ENCODE assay signal across 8 cellular contexts in genomic region chr11:77126861-77127673, GRCh38. TPM values are rescaled to one million over a fixed set of nuclear protein-coding genes. Genes with fewer than 3 reads are reported as not detected.
DNase-seq lines count a peak whose midpoint lies in the region; ATAC-seq and TF ChIP-seq lines count a peak whose summit lies in the region.

No MANE protein-coding gene starts in this region.

- no peaks in the 10 kb centered on the region for H3K36me3 Mint-ChIP-seq in central memory CD8-positive, alpha-beta T cell (ENCODE audit: insufficient read depth)

- peaks cover 11% of the 10 kb centered on the region for H3K4me1 Mint-ChIP-seq in central memory CD8-positive, alpha-beta T cell

- peak; percentile 60 for ATAC-seq in central memory CD8-positive, alpha-beta T cell (replicated peaks; ENCODE audit: extremely low read depth, poor library complexity, severe bottlenecking)
- peak; percentile 68 for ATAC-seq in left colon
- ATAC-seq in GM19463 (IDR thresholded peaks at IDR 0.05; ENCODE audit: unreplicated experiment), result no peak

- H3K27me3 Mint-ChIP-seq in central memory CD8-positive, alpha-beta T cell, result no peaks in the 10 kb centered on the region

- no peak overlapping the region for H3K27ac Mint-ChIP-seq in central memory CD8-positive, alpha-beta T cell (ENCODE audit: low read depth)

- intact Hi-C loops in left colon (cut with DNase I, micrococcal nuclease), result loop anchor here in 1 of 2 donors (5.0 kb wide), 2 partner anchors 60 to 420 kb away; no protein-coding TSS in a partner anchor

- peak; percentile 99 for TF ChIP-seq CTCF in GM12873 (IDR thresholded peaks at IDR 0.05; ENCODE audit: insufficient read depth, low read depth, low read length, missing control alignments)
- peak; percentile 99 for TF ChIP-seq CTCF in LNCAP (IDR thresholded peaks at IDR 0.05)

- H3K4me3 Mint-ChIP-seq in central memory CD8-positive, alpha-beta T cell, result peak overlapping the region; percentile 65

- DNase-seq in activated CD4-positive, CD25-positive, alpha-beta regulatory T cell (lab: John Stamatoyannopoulos, UW), result peak; percentile 14 to 21 (median 18)
- DNase-seq in central memory CD8-positive, alpha-beta T cell (ENCODE audit: low spot score in 2 of 2), result peak; percentile 25 to 53
- peak; percentile 51 to 77 for DNase-seq in left colon
- peak; percentile 48 for DNase-seq in stimulated activated CD4-positive, alpha-beta T cell treated with anti-CD3 and anti-CD28 coated beads, Interleukin-1b, Interleukin-23, amount 100 ng/mL, for 48 hours
- DNase-seq in T1000 (lab: John Stamatoyannopoulos, UW), result no peak

- H3K9me3 Mint-ChIP-seq in central memory CD8-positive, alpha-beta T cell, result no peaks in the 10 kb centered on the region

RNA-seq across cellular contexts. Expression of gene MYO7A, which starts 1.0 kb away (rescaled TPM):
- 1 to 10 TPM; 4.8 to 5.8 TPM for total RNA-seq in left colon

RNA-seq across cellular contexts. Expression of gene OMP, which starts 24.4 kb away (rescaled TPM):
- 10 to 100 TPM in 1 of 2 donors, 1 to 10 TPM in 1; 7.1 to 11.9 TPM for total RNA-seq in left colon
